ENCODE assay signal across 22 cellular contexts in genomic region chr17:50310455-50311111, GRCh38. TPM values are rescaled to one million over a fixed set of nuclear protein-coding genes. Genes with fewer than 3 reads are reported as not detected.
DNase-seq lines count a peak whose midpoint lies in the region; ATAC-seq and TF ChIP-seq lines count a peak whose summit lies in the region.
"Had no signal": no experiment of that assay in that cellular context is flagged by ENCODE, and none has a peak within 500 bp of the region (broad histone marks: within the 10 kb centered on the region; RNA-seq: fewer than 3 reads in every experiment).

No MANE protein-coding gene starts in this region.

- no peaks in the 10 kb centered on the region for H3K27me3 ChIP-seq in HUES64 (ENCODE audit: insufficient read depth, low read length)
- H3K27me3 ChIP-seq: BLaER1 had no signal

- intact Hi-C loops in activated naive CD4-positive, alpha-beta T cell treated with anti-CD3 and anti-CD28 coated beads for 36 hours (cut with micrococcal nuclease), result loop anchor here (1.0 kb wide), 2 partner anchors 20 to 97 kb away; no protein-coding TSS in a partner anchor
- intact Hi-C loops in activated T-helper 1 cell treated with anti-CD3 and anti-CD28 coated beads, Interleukin-12 subunit alpha, Interleukin-12 subunit beta, Interleukin-2, Interleukin-4 antibody, amounts not matched to agents 30 ng/mL and 10 ng/mL and 1 ng/mL, durations not matched to agents 14 hours and 24 hours and 36 hours (cut with micrococcal nuclease), result no loop called here

- no peak for DNase-seq in activated naive CD4-positive, alpha-beta T cell treated with anti-CD3 and anti-CD28 coated beads for 36 hours
- DNase-seq in activated naive CD4-positive, alpha-beta T cell treated with anti-CD3 and anti-CD28 coated beads, Interleukin-2, amount 10 ng/mL, durations not matched to agents 7 days and 5 days, result no peak
- DNase-seq in activated T-helper 1 cell treated with anti-CD3 and anti-CD28 coated beads, Interleukin-12 subunit alpha, Interleukin-12 subunit beta, Interleukin-2, Interleukin-4 antibody, amounts not matched to agents 30 ng/mL and 10 ng/mL and 1 ng/mL, durations not matched to agents 14 hours and 24 hours and 36 hours (ENCODE audit: low spot score), result no peak
- DNase-seq in stimulated activated effector memory CD8-positive, alpha-beta T cell treated with anti-CD3 and anti-CD28 coated beads, Interleukin-12 subunit alpha, Interleukin-12 subunit beta, amount 100 ng/mL, for 72 hours (ENCODE audit: low spot score in 2 of 2), result no peak
- DNase-seq in epidermal melanocyte (ENCODE audit: insufficient read length, low spot score), result no peak
- no peak for DNase-seq in glutamatergic neuron
- DNase-seq: activated CD4-positive, CD25-positive, alpha-beta regulatory T cell treated with anti-CD3 and anti-CD28 coated beads, Interleukin-2, amount 50 U/mL, for 72 hours; activated effector memory CD4-positive, alpha-beta T cell treated with Interleukin-2 at 50 U/mL for 16 hours; cerebellar nuclear complex; gastrocnemius medialis; GDM1; hippocampal formation; immature natural killer cell; NCI-H1417; NCI-H345; NCI-H748 treated with DMSO at 0.1 percent for 48 hours; T-cell; trophoblast cell had no signal

- no peaks in the 10 kb centered on the region for H3K9me3 Mint-ChIP-seq in activated naive CD4-positive, alpha-beta T cell treated with anti-CD3 and anti-CD28 coated beads for 36 hours
- no peaks in the 10 kb centered on the region for H3K9me3 Mint-ChIP-seq in activated naive CD4-positive, alpha-beta T cell treated with anti-CD3 and anti-CD28 coated beads, Interleukin-2, amount 10 ng/mL, durations not matched to agents 7 days and 5 days
- no peaks in the 10 kb centered on the region for H3K9me3 Mint-ChIP-seq in activated T-helper 1 cell treated with anti-CD3 and anti-CD28 coated beads, Interleukin-12 subunit alpha, Interleukin-12 subunit beta, Interleukin-2, Interleukin-4 antibody, amounts not matched to agents 30 ng/mL and 10 ng/mL and 1 ng/mL, durations not matched to agents 14 hours and 24 hours and 36 hours
- H3K9me3 Mint-ChIP-seq in stimulated activated effector memory CD8-positive, alpha-beta T cell treated with anti-CD3 and anti-CD28 coated beads, Interleukin-12 subunit alpha, Interleukin-12 subunit beta, amount 100 ng/mL, for 72 hours, result no peaks in the 10 kb centered on the region
- peaks cover 3% of the 10 kb centered on the region for H3K9me3 Mint-ChIP-seq in glutamatergic neuron (ENCODE audit: unreplicated experiment)
- H3K9me3 Mint-ChIP-seq: immature natural killer cell, T-cell had no signal

- H3K4me1 ChIP-seq in HUES64 (ENCODE audit: insufficient read depth, low read length), result peaks cover 9% of the 10 kb centered on the region; the same call in 1 of the 2 replicates
- H3K4me1 ChIP-seq: gastrocnemius medialis had no signal

- no peaks in the 10 kb centered on the region for H3K9me3 ChIP-seq in HUES64 (ENCODE audit: insufficient read depth, low read depth, low read length)
- H3K9me3 ChIP-seq: BLaER1, gastrocnemius medialis had no signal

- H3K27ac Mint-ChIP-seq in activated naive CD4-positive, alpha-beta T cell treated with anti-CD3 and anti-CD28 coated beads for 36 hours, result peak overlapping the region; percentile 67
- H3K27ac Mint-ChIP-seq in activated naive CD4-positive, alpha-beta T cell treated with anti-CD3 and anti-CD28 coated beads, Interleukin-2, amount 10 ng/mL, durations not matched to agents 7 days and 5 days, result no peak overlapping the region
- peak overlapping the region; percentile 90 for H3K27ac Mint-ChIP-seq in activated T-helper 1 cell treated with anti-CD3 and anti-CD28 coated beads, Interleukin-12 subunit alpha, Interleukin-12 subunit beta, Interleukin-2, Interleukin-4 antibody, amounts not matched to agents 30 ng/mL and 10 ng/mL and 1 ng/mL, durations not matched to agents 14 hours and 24 hours and 36 hours
- peak overlapping the region; percentile 93 for H3K27ac Mint-ChIP-seq in stimulated activated effector memory CD8-positive, alpha-beta T cell treated with anti-CD3 and anti-CD28 coated beads, Interleukin-12 subunit alpha, Interleukin-12 subunit beta, amount 100 ng/mL, for 72 hours
- no peak overlapping the region for H3K27ac Mint-ChIP-seq in glutamatergic neuron (ENCODE audit: unreplicated experiment)
- H3K27ac Mint-ChIP-seq: immature natural killer cell, progenitor cell of endocrine pancreas, T-cell had no signal

- H3K27ac ChIP-seq in HUES64 (ENCODE audit: low read depth, low read length), result peak overlapping the region; percentile 28; the same call in 1 of the 2 replicates
- H3K27ac ChIP-seq: BLaER1, gastrocnemius medialis had no signal

- no peak overlapping the region for H3K9ac ChIP-seq in HUES64 (ENCODE audit: low read depth, low read length)
- H3K9ac ChIP-seq: BLaER1 had no signal

- H3K27me3 Mint-ChIP-seq in activated naive CD4-positive, alpha-beta T cell treated with anti-CD3 and anti-CD28 coated beads for 36 hours (ENCODE audit: low read depth), result peaks cover 10% of the 10 kb centered on the region
- H3K27me3 Mint-ChIP-seq in activated naive CD4-positive, alpha-beta T cell treated with anti-CD3 and anti-CD28 coated beads, Interleukin-2, amount 10 ng/mL, durations not matched to agents 7 days and 5 days, result peaks cover 45% of the 10 kb centered on the region
- H3K27me3 Mint-ChIP-seq in activated T-helper 1 cell treated with anti-CD3 and anti-CD28 coated beads, Interleukin-12 subunit alpha, Interleukin-12 subunit beta, Interleukin-2, Interleukin-4 antibody, amounts not matched to agents 30 ng/mL and 10 ng/mL and 1 ng/mL, durations not matched to agents 14 hours and 24 hours and 36 hours (ENCODE audit: insufficient read depth), result peaks cover 4% of the 10 kb centered on the region
- peaks cover 4% of the 10 kb centered on the region for H3K27me3 Mint-ChIP-seq in glutamatergic neuron (ENCODE audit: unreplicated experiment)

- H3K4me3 Mint-ChIP-seq in activated naive CD4-positive, alpha-beta T cell treated with anti-CD3 and anti-CD28 coated beads for 36 hours, result no peak overlapping the region
- H3K4me3 Mint-ChIP-seq in activated naive CD4-positive, alpha-beta T cell treated with anti-CD3 and anti-CD28 coated beads, Interleukin-2, amount 10 ng/mL, durations not matched to agents 7 days and 5 days, result no peak overlapping the region
- H3K4me3 Mint-ChIP-seq in activated T-helper 1 cell treated with anti-CD3 and anti-CD28 coated beads, Interleukin-12 subunit alpha, Interleukin-12 subunit beta, Interleukin-2, Interleukin-4 antibody, amounts not matched to agents 30 ng/mL and 10 ng/mL and 1 ng/mL, durations not matched to agents 14 hours and 24 hours and 36 hours, result peak overlapping the region; percentile 24
- peak overlapping the region; percentile 40 for H3K4me3 Mint-ChIP-seq in stimulated activated effector memory CD8-positive, alpha-beta T cell treated with anti-CD3 and anti-CD28 coated beads, Interleukin-12 subunit alpha, Interleukin-12 subunit beta, amount 100 ng/mL, for 72 hours
- no peak overlapping the region for H3K4me3 Mint-ChIP-seq in glutamatergic neuron (ENCODE audit: unreplicated experiment)
- H3K4me3 Mint-ChIP-seq: immature natural killer cell, T-cell had no signal

- ATAC-seq in stimulated activated effector memory CD8-positive, alpha-beta T cell treated with anti-CD3 and anti-CD28 coated beads, Interleukin-12 subunit alpha, Interleukin-12 subunit beta, amount 100 ng/mL, for 72 hours, result peak; percentile 29
- ATAC-seq: gastrocnemius medialis, T-cell had no signal

- peaks cover 30% of the 10 kb centered on the region for H3K4me1 Mint-ChIP-seq in activated naive CD4-positive, alpha-beta T cell treated with anti-CD3 and anti-CD28 coated beads for 36 hours (ENCODE audit: low read depth)
- H3K4me1 Mint-ChIP-seq in activated naive CD4-positive, alpha-beta T cell treated with anti-CD3 and anti-CD28 coated beads, Interleukin-2, amount 10 ng/mL, durations not matched to agents 7 days and 5 days, result no peaks in the 10 kb centered on the region
- peaks cover 35% of the 10 kb centered on the region for H3K4me1 Mint-ChIP-seq in activated T-helper 1 cell treated with anti-CD3 and anti-CD28 coated beads, Interleukin-12 subunit alpha, Interleukin-12 subunit beta, Interleukin-2, Interleukin-4 antibody, amounts not matched to agents 30 ng/mL and 10 ng/mL and 1 ng/mL, durations not matched to agents 14 hours and 24 hours and 36 hours (ENCODE audit: low read depth)
- H3K4me1 Mint-ChIP-seq in stimulated activated effector memory CD8-positive, alpha-beta T cell treated with anti-CD3 and anti-CD28 coated beads, Interleukin-12 subunit alpha, Interleukin-12 subunit beta, amount 100 ng/mL, for 72 hours, result peaks cover 17% of the 10 kb centered on the region
- no peaks in the 10 kb centered on the region for H3K4me1 Mint-ChIP-seq in glutamatergic neuron (ENCODE audit: low read depth, unreplicated experiment)
- H3K4me1 Mint-ChIP-seq: immature natural killer cell, T-cell had no signal

- 76% methylated on average over 3 of the region's 3 CpGs for WGBS in HUES64

- CTCF ChIA-PET in activated naive CD4-positive, alpha-beta T cell treated with anti-CD3 and anti-CD28 coated beads for 36 hours (lab: Charles Lee), result interaction anchor here (1.1 kb wide), 1 partner anchor 110 kb away, joined by 3 read pairs; no protein-coding TSS in a partner anchor
- CTCF ChIA-PET in activated naive CD4-positive, alpha-beta T cell treated with anti-CD3 and anti-CD28 coated beads, Interleukin-2, amount 10 ng/mL, durations not matched to agents 7 days and 5 days (lab: Charles Lee), result interaction anchor here (0.6 to 1.7 kb wide), 4 partner anchors 13 to 141 kb away, joined by 3 to 6 read pairs (median 4); no protein-coding TSS in a partner anchor

- TF ChIP-seq CTCF in glutamatergic neuron (IDR thresholded peaks at IDR 0.05; ENCODE audit: partially characterized antibody, unreplicated experiment), result no peak

- H3K36me3 Mint-ChIP-seq in activated naive CD4-positive, alpha-beta T cell treated with anti-CD3 and anti-CD28 coated beads for 36 hours (ENCODE audit: low read depth), result no peaks in the 10 kb centered on the region
- H3K36me3 Mint-ChIP-seq in activated naive CD4-positive, alpha-beta T cell treated with anti-CD3 and anti-CD28 coated beads, Interleukin-2, amount 10 ng/mL, durations not matched to agents 7 days and 5 days, result no peaks in the 10 kb centered on the region
- H3K36me3 Mint-ChIP-seq in activated T-helper 1 cell treated with anti-CD3 and anti-CD28 coated beads, Interleukin-12 subunit alpha, Interleukin-12 subunit beta, Interleukin-2, Interleukin-4 antibody, amounts not matched to agents 30 ng/mL and 10 ng/mL and 1 ng/mL, durations not matched to agents 14 hours and 24 hours and 36 hours (ENCODE audit: low read depth), result no peaks in the 10 kb centered on the region
- H3K36me3 Mint-ChIP-seq in stimulated activated effector memory CD8-positive, alpha-beta T cell treated with anti-CD3 and anti-CD28 coated beads, Interleukin-12 subunit alpha, Interleukin-12 subunit beta, amount 100 ng/mL, for 72 hours, result no peaks in the 10 kb centered on the region
- no peaks in the 10 kb centered on the region for H3K36me3 Mint-ChIP-seq in glutamatergic neuron (ENCODE audit: unreplicated experiment)
- H3K36me3 Mint-ChIP-seq: immature natural killer cell, T-cell had no signal

- no peaks in the 10 kb centered on the region for H3K36me3 ChIP-seq in HUES64 (ENCODE audit: insufficient read depth, low read length)
- H3K36me3 ChIP-seq: BLaER1, gastrocnemius medialis had no signal

- no peak overlapping the region for H3K4me3 ChIP-seq in HUES64 (ENCODE audit: low read length)
- H3K4me3 ChIP-seq: BLaER1, gastrocnemius medialis had no signal

RNA-seq across cellular contexts. Expression of gene XYLT2, which starts 35.3 kb away (rescaled TPM):
- 10 to 100 TPM; 21.1 to 21.8 TPM for total RNA-seq in activated naive CD4-positive, alpha-beta T cell treated with anti-CD3 and anti-CD28 coated beads for 36 hours
- polyA plus RNA-seq in HUES64 (2013, experiment 1 of 2), result 13.4 TPM
- polyA plus RNA-seq in HUES64 (2013, experiment 2 of 2), result 15.7 TPM
- 63.0 and 63.9 TPM in 2 replicates for total RNA-seq in activated T-helper 1 cell treated with anti-CD3 and anti-CD28 coated beads, Interleukin-12 subunit alpha, Interleukin-12 subunit beta, Interleukin-2, Interleukin-4 antibody, amounts not matched to agents 30 ng/mL and 10 ng/mL and 1 ng/mL, durations not matched to agents 14 hours and 24 hours and 36 hours
- 11.0 TPM for total RNA-seq in glutamatergic neuron (ENCODE audit: unreplicated experiment)

RNA-seq across cellular contexts. Expression of gene TMEM92, which starts 36.3 kb away (rescaled TPM):
- total RNA-seq in activated naive CD4-positive, alpha-beta T cell treated with anti-CD3 and anti-CD28 coated beads for 36 hours, result not detected
- 10.0 TPM for polyA plus RNA-seq in HUES64 (2013, experiment 1 of 2)
- 13.6 TPM for polyA plus RNA-seq in HUES64 (2013, experiment 2 of 2)
- 0.21 and 0.47 TPM in 2 replicates for total RNA-seq in activated T-helper 1 cell treated with anti-CD3 and anti-CD28 coated beads, Interleukin-12 subunit alpha, Interleukin-12 subunit beta, Interleukin-2, Interleukin-4 antibody, amounts not matched to agents 30 ng/mL and 10 ng/mL and 1 ng/mL, durations not matched to agents 14 hours and 24 hours and 36 hours
- not detected for total RNA-seq in glutamatergic neuron (ENCODE audit: unreplicated experiment)
- total RNA-seq: dermis microvascular lymphatic vessel endothelial cell, gastrocnemius medialis, T-cell had no signal
- polyA plus RNA-seq: immature natural killer cell had no signal

Comparison
In these comparisons a context has a peak if more than half of its experiments do, and no peak if none do; other contexts are left out.
1. H3K27ac Mint-ChIP-seq: peak in activated naive CD4-positive, alpha-beta T cell treated with anti-CD3 and anti-CD28 coated beads for 36 hours (single experiment), activated T-helper 1 cell treated with anti-CD3 and anti-CD28 coated beads, Interleukin-12 subunit alpha, Interleukin-12 subunit beta, Interleukin-2, Interleukin-4 antibody, amounts not matched to agents 30 ng/mL and 10 ng/mL and 1 ng/mL, durations not matched to agents 14 hours and 24 hours and 36 hours (single experiment) and stimulated activated effector memory CD8-positive, alpha-beta T cell treated with anti-CD3 and anti-CD28 coated beads, Interleukin-12 subunit alpha, Interleukin-12 subunit beta, amount 100 ng/mL, for 72 hours (single experiment); none in activated naive CD4-positive, alpha-beta T cell treated with anti-CD3 and anti-CD28 coated beads, Interleukin-2, amount 10 ng/mL, durations not matched to agents 7 days and 5 days (single experiment) and glutamatergic neuron (single experiment).
2. H3K4me3 Mint-ChIP-seq: peak in activated T-helper 1 cell treated with anti-CD3 and anti-CD28 coated beads, Interleukin-12 subunit alpha, Interleukin-12 subunit beta, Interleukin-2, Interleukin-4 antibody, amounts not matched to agents 30 ng/mL and 10 ng/mL and 1 ng/mL, durations not matched to agents 14 hours and 24 hours and 36 hours (single experiment) and stimulated activated effector memory CD8-positive, alpha-beta T cell treated with anti-CD3 and anti-CD28 coated beads, Interleukin-12 subunit alpha, Interleukin-12 subunit beta, amount 100 ng/mL, for 72 hours (single experiment); none in activated naive CD4-positive, alpha-beta T cell treated with anti-CD3 and anti-CD28 coated beads for 36 hours (single experiment), activated naive CD4-positive, alpha-beta T cell treated with anti-CD3 and anti-CD28 coated beads, Interleukin-2, amount 10 ng/mL, durations not matched to agents 7 days and 5 days (single experiment) and glutamatergic neuron (single experiment).